10 cellular contexts compared by ENCODE assay signal in the genomic region with DNA sequence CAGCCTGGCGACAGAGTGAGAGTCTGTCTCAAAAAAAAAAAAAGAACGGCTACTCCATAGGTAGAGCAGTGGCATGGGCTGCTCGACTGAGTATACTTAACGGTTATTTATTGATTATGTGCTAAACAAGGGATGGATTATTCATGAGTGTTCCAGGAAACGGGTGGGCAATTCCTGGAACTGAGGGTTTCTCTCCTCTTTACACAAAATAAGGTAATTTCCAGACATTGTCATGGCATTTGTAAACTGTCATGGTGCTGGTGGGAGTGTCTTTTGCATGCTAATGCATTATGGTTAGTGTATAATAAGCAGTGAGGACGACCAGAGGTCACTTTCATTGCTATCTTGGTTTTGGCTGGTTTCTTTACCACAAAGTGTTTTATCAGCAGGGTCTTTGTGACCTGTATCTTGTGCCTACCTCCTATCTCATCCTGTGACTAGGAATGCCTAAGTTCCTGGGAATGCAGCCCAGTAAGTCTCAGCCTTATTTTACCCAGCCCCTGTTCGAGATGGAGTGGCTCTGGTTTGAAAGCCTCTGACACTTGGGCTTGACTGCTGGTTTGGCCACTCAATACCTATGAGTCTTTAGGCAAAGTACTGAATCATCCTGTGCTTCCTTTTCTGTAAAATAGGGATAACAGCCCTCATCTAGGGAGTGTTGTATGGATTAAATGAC. TPM values are rescaled to one million over a fixed set of nuclear protein-coding genes. Genes with fewer than 3 reads are reported as not detected.
DNase-seq lines count a peak whose midpoint lies in the region; ATAC-seq and TF ChIP-seq lines count a peak whose summit lies in the region.
"Had no signal": no experiment of that assay in that cellular context is flagged by ENCODE, and none has a peak within 500 bp of the region (broad histone marks: within the 10 kb centered on the region; RNA-seq: fewer than 3 reads in every experiment).

No MANE protein-coding gene starts in this region.

- H2AFZ ChIP-seq in Karpas-422 (ENCODE audit: low read length): no peak overlapping the region

- H3K9me2 ChIP-seq in Karpas-422 (replicated peaks; ENCODE audit: insufficient read depth, low read length): no peaks in the 10 kb centered on the region

- no peak for ATAC-seq in GM19351 (IDR thresholded peaks at IDR 0.05; ENCODE audit: unreplicated experiment)
- no peak for ATAC-seq in GM18909 (IDR thresholded peaks at IDR 0.05; ENCODE audit: poor library complexity, unreplicated experiment)
- ATAC-seq: mucosa of descending colon had no signal

- no peak for TF ChIP-seq CTCF in right atrium auricular region (IDR thresholded peaks at IDR 0.05)

- H3K4me1 ChIP-seq in Karpas-422 (ENCODE audit: low read length) (peaks cover 23% of the 10 kb centered on the region), right atrium auricular region (peaks cover 0 to 63% of the 10 kb centered on the region in 2 donors)

- H3K79me2 ChIP-seq in Karpas-422 (ENCODE audit: low read length): peaks cover 77% of the 10 kb centered on the region

- H3K27ac ChIP-seq in Karpas-422 (ENCODE audit: low read length): no peak overlapping the region
- peak overlapping the region; percentile 8 to 96 for H3K27ac ChIP-seq in right atrium auricular region

- H3K9ac ChIP-seq in Karpas-422 (ENCODE audit: low read length): no peak overlapping the region

- H3K36me3 ChIP-seq in Karpas-422 (ENCODE audit: insufficient read depth, low read length) (0 out of 2 replicates have a peak, but pooled peaks cover 8% of the 10 kb centered on the region), right atrium auricular region (no peaks in the 10 kb centered on the region)

- H3K27me3 ChIP-seq in Karpas-422 (ENCODE audit: low read length): no peaks in the 10 kb centered on the region
- no peaks in the 10 kb centered on the region for H3K27me3 ChIP-seq in right atrium auricular region

- peak overlapping the region; percentile 4 for H3K4me2 ChIP-seq in Karpas-422 (ENCODE audit: low read depth, low read length, poor library complexity, severe bottlenecking)

- DNase-seq in Karpas-422: no peak
- DNase-seq in activated CD8-positive, alpha-beta memory T cell treated with anti-CD3 and anti-CD28 coated beads for 24 hours: peak; percentile 75
- no peak for DNase-seq in right atrium auricular region (ENCODE audit: low spot score)
- DNase-seq in stimulated activated CD8-positive, alpha-beta memory T cell treated with anti-CD3 and anti-CD28 coated beads, Interleukin-4, amount 100 ng/mL, for 48 hours: peak; percentile 73
- DNase-seq in effector CD4-positive, alpha-beta T cell: no peak
- no peak for DNase-seq in SHP77 treated with DMSO at 0.1 percent for 48 hours (lab: John Stamatoyannopoulos, UW)
- DNase-seq: NCI-H1092 had no signal

- H3K4me3 ChIP-seq in Karpas-422 (ENCODE audit: low read length) (no peak overlapping the region), right atrium auricular region (no peak overlapping the region)
- H3K4me3 ChIP-seq: mucosa of descending colon had no signal

- H4K20me1 ChIP-seq in Karpas-422 (ENCODE audit: insufficient read depth, low read depth, low read length): no peaks in the 10 kb centered on the region

- no peaks in the 10 kb centered on the region for H3K9me3 ChIP-seq in Karpas-422 (ENCODE audit: low read length)
- H3K9me3 ChIP-seq in right atrium auricular region: no peaks in the 10 kb centered on the region
- H3K9me3 ChIP-seq: mucosa of descending colon had no signal

RNA-seq across cellular contexts. Expression of gene DGLUCY, which starts 3.2 kb away (rescaled TPM):
- total RNA-seq in Karpas-422 (2014; rRNA removed; shearing (Covaris generic); ENCODE audit: low replicate concordance): 90.0 and 99.9 TPM in 2 replicates
- 100 to 1,000 TPM in 1 of 2 donors, 10 to 100 TPM in 1; 81.8 to 136 TPM for total RNA-seq in right atrium auricular region

RNA-seq across cellular contexts. Expression of gene RPS6KA5, which starts 56.6 kb away (rescaled TPM):
- 5.5 and 7.8 TPM in 2 replicates for total RNA-seq in Karpas-422 (2014; rRNA removed; shearing (Covaris generic); ENCODE audit: low replicate concordance)
- 1 to 10 TPM; 5.3 to 9.6 TPM for total RNA-seq in right atrium auricular region

Comparison
In these comparisons a context has a peak if more than half of its experiments do, and no peak if none do; other contexts are left out.
1. DNase-seq: peak in activated CD8-positive, alpha-beta memory T cell treated with anti-CD3 and anti-CD28 coated beads for 24 hours (single experiment) and stimulated activated CD8-positive, alpha-beta memory T cell treated with anti-CD3 and anti-CD28 coated beads, Interleukin-4, amount 100 ng/mL, for 48 hours (single experiment); none in Karpas-422 (single experiment), right atrium auricular region (single experiment), effector CD4-positive, alpha-beta T cell (single experiment) and SHP77 treated with DMSO at 0.1 percent for 48 hours (single experiment).